1 cellular context compared by ENCODE assay signal in the genomic region with DNA sequence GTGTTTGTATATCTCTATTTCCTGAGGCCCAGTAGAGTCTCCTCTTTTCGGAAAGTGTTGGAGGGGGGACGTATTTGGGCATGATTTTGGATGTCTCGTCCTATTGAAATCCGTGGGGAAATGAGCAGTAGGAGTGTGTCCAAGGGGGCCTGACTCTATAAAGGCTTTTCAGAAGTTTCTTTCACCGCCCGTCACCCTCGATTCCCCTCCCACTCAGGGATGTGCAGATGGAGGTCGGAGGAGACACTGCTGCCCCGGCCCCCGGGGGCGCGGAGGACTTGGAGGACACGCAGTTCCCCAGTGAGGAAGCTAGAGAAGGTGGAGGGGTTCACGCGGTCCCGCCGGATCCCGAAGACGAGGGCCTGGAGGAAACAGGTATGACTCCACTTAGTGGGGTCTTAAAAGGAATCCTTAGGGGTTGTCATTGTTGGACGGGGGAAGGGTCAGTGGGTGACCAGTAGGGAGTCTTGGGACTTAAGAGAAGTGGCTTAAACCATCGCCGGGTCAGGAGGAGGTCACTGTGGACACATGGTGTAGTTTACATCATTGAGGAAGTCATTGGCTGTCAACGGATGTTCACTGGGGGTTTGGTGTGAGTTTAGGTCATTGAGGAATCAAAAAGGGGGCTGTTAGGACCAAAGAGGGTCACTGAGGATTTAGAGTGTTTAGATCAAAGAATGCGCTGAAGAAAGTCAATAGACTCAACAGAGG.
A peak's percentile ranks its signal among the peaks of the same experiment; 100 is the strongest.
TF ChIP-seq lines count a peak whose summit lies in the region.

No MANE protein-coding gene starts in this region.

TF ChIP-seq in HepG2, 621 proteins besides CTCF, POLR2A, EP300 and RAD21 (continued from another document and continues in another):
- TF ChIP-seq TIGD3 (CRISPR knock-in tag; IDR thresholded peaks at IDR 0.05; ENCODE audit: borderline replicate concordance) (peak; percentile 84; the same call in 1 of the 2 replicates), HMG20B (CRISPR knock-in tag; conservative IDR thresholded peaks at IDR 0.05) (no peak), HNRNPLL (IDR thresholded peaks at IDR 0.05; ENCODE audit: low read depth, low read length, poor library complexity, severe bottlenecking) (no peak), POGZ (CRISPR knock-in tag; IDR thresholded peaks at IDR 0.05) (no peak), ZBTB40 (IDR thresholded peaks at IDR 0.05) (no peak), ZBTB40 (CRISPR knock-in tag; IDR thresholded peaks at IDR 0.05) (peak; percentile 3; the same call in 1 of the 2 replicates), SMYD3 (CRISPR knock-in tag; IDR thresholded peaks at IDR 0.05) (no peak), ZNF20 (CRISPR knock-in tag; IDR thresholded peaks at IDR 0.05) (peak; percentile 80; the same call in 1 of the 2 replicates), ATF7-NPFF (CRISPR knock-in tag; IDR thresholded peaks at IDR 0.05; ENCODE audit: low read depth) (peak; percentile 75; the same call in 1 of the 2 replicates), THAP9 (CRISPR knock-in tag; IDR thresholded peaks at IDR 0.05; ENCODE audit: borderline replicate concordance) (0 out of 2 replicates have a peak, but pooled peaks have one; percentile 12), ZNF703 (CRISPR knock-in tag; IDR thresholded peaks at IDR 0.05; ENCODE audit: borderline replicate concordance) (no peak), ZNF619 (CRISPR knock-in tag; IDR thresholded peaks at IDR 0.05) (no peak), ZBTB20 (CRISPR knock-in tag; IDR thresholded peaks at IDR 0.05; ENCODE audit: borderline replicate concordance, low read depth) (peak; percentile 13; the same call in 1 of the 2 replicates), ZNF747 (CRISPR knock-in tag; IDR thresholded peaks at IDR 0.05; ENCODE audit: borderline replicate concordance) (no peak), ARNT2 (CRISPR knock-in tag; IDR thresholded peaks at IDR 0.05; ENCODE audit: low read depth) (0 out of 2 replicates have a peak, but pooled peaks have one; percentile 18), IKZF5 (CRISPR knock-in tag; IDR thresholded peaks at IDR 0.05) (no peak), BRCA1 (CRISPR knock-in tag; IDR thresholded peaks at IDR 0.05) (no peak), SNAI1 (CRISPR knock-in tag; IDR thresholded peaks at IDR 0.05; ENCODE audit: borderline replicate concordance) (0 out of 2 replicates have a peak, but pooled peaks have one; percentile 62), ZNF879 (CRISPR knock-in tag; IDR thresholded peaks at IDR 0.05) (no peak), ZNF670 (CRISPR knock-in tag; IDR thresholded peaks at IDR 0.05; ENCODE audit: borderline replicate concordance) (peak; percentile 73; the same call in 1 of the 2 replicates), ZNF329 (CRISPR knock-in tag; IDR thresholded peaks at IDR 0.05; ENCODE audit: low read depth) (no peak), FOXP1 (IDR thresholded peaks at IDR 0.05) (no peak), FOXP1 (CRISPR knock-in tag; IDR thresholded peaks at IDR 0.05) (no peak), KDM5A (IDR thresholded peaks at IDR 0.05; ENCODE audit: borderline replicate concordance, low read length) (peak; percentile 63), ZNF468 (CRISPR knock-in tag; IDR thresholded peaks at IDR 0.05) (no peak), ZSCAN31 (CRISPR knock-in tag; IDR thresholded peaks at IDR 0.05; ENCODE audit: low read depth) (peak; percentile 29; the same call in 1 of the 2 replicates), MAF1 (CRISPR knock-in tag; IDR thresholded peaks at IDR 0.05; ENCODE audit: borderline replicate concordance) (0 out of 2 replicates have a peak, but pooled peaks have one; percentile 1), ARNTL (CRISPR knock-in tag; IDR thresholded peaks at IDR 0.05) (0 out of 2 replicates have a peak, but pooled peaks have one; percentile 5), NFE2L2 (IDR thresholded peaks at IDR 0.05; ENCODE audit: low read length) (no peak), GABPB1 (CRISPR knock-in tag; IDR thresholded peaks at IDR 0.05) (no peak), CHD4 (IDR thresholded peaks at IDR 0.05; ENCODE audit: borderline replicate concordance, low read length) (no peak)
- TF ChIP-seq, protein P1, sequence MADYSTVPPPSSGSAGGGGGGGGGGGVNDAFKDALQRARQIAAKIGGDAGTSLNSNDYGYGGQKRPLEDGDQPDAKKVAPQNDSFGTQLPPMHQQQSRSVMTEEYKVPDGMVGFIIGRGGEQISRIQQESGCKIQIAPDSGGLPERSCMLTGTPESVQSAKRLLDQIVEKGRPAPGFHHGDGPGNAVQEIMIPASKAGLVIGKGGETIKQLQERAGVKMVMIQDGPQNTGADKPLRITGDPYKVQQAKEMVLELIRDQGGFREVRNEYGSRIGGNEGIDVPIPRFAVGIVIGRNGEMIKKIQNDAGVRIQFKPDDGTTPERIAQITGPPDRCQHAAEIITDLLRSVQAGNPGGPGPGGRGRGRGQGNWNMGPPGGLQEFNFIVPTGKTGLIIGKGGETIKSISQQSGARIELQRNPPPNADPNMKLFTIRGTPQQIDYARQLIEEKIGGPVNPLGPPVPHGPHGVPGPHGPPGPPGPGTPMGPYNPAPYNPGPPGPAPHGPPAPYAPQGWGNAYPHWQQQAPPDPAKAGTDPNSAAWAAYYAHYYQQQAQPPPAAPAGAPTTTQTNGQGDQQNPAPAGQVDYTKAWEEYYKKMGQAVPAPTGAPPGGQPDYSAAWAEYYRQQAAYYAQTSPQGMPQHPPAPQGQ (CRISPR knock-in tag; IDR thresholded peaks at IDR 0.05; ENCODE audit: borderline replicate concordance), result no peak
- TF ChIP-seq, protein P2, sequence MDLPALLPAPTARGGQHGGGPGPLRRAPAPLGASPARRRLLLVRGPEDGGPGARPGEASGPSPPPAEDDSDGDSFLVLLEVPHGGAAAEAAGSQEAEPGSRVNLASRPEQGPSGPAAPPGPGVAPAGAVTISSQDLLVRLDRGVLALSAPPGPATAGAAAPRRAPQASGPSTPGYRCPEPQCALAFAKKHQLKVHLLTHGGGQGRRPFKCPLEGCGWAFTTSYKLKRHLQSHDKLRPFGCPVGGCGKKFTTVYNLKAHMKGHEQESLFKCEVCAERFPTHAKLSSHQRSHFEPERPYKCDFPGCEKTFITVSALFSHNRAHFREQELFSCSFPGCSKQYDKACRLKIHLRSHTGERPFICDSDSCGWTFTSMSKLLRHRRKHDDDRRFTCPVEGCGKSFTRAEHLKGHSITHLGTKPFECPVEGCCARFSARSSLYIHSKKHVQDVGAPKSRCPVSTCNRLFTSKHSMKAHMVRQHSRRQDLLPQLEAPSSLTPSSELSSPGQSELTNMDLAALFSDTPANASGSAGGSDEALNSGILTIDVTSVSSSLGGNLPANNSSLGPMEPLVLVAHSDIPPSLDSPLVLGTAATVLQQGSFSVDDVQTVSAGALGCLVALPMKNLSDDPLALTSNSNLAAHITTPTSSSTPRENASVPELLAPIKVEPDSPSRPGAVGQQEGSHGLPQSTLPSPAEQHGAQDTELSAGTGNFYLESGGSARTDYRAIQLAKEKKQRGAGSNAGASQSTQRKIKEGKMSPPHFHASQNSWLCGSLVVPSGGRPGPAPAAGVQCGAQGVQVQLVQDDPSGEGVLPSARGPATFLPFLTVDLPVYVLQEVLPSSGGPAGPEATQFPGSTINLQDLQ (CRISPR knock-in tag; IDR thresholded peaks at IDR 0.05), result no peak
